13 cellular contexts compared by ENCODE assay signal in the genomic region with DNA sequence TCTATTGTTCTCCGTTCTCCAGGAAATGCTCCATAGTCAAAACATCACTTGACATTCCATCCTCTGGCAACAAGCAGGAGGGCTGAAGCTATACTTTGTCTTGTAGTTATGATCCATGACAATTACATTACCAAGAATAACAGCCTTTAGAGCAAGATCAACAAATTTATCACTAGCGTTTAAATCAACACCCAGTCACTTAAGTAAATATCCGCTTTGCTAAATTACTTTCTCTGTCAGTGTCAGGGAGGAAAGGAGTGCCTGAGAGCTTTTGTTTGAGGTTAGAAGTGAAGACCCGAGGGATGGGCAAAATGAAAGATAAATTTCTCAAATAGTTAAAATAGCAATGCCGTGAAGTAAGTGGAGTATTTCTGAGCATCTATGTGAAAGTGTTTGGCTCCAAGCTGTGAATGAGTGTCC.
A peak's percentile ranks its signal among the peaks of the same experiment; 100 is the strongest.
DNase-seq lines count a peak whose midpoint lies in the region; ATAC-seq, FAIRE-seq and TF ChIP-seq lines count a peak whose summit lies in the region.
"Had no signal": no experiment of that assay in that cellular context is flagged by ENCODE, and none has a peak within 500 bp of the region (broad histone marks: within the 10 kb centered on the region; RNA-seq: fewer than 3 reads in every experiment).

No MANE protein-coding gene starts in this region.

- H3K4me3 ChIP-seq in HUES6 (ENCODE audit: low read depth, low read length) (no peak overlapping the region), endothelial cell of umbilical vein (replicated peaks in 1 of 3; ENCODE audit: insufficient read depth in 1 of 3, low read depth in 1 of 3, low read length in 3 of 3) (peak overlapping the region in 1 of 3 experiments; percentile 31)
- H3K4me3 ChIP-seq: coronary artery had no signal

- TF ChIP-seq CTCF in endothelial cell of umbilical vein (IDR thresholded peaks at IDR 0.05; ENCODE audit: extremely low read depth in 1 of 2, insufficient read depth in 1 of 2, low read depth in 1 of 2, low read length in 2 of 2) (no peak), progenitor cell of endocrine pancreas (IDR thresholded peaks at IDR 0.05; ENCODE audit: unreplicated experiment) (no peak)

- H3K9me3 Mint-ChIP-seq in progenitor cell of endocrine pancreas (ENCODE audit: low read depth): no peaks in the 10 kb centered on the region
- H3K9me3 Mint-ChIP-seq in activated T-helper 1 cell treated with anti-CD3 and anti-CD28 coated beads, Interleukin-12 subunit alpha, Interleukin-12 subunit beta, Interleukin-2, Interleukin-4 antibody, amounts not matched to agents 30 ng/mL and 10 ng/mL and 1 ng/mL, durations not matched to agents 14 hours and 24 hours and 36 hours: no peaks in the 10 kb centered on the region

- POLR2A ChIA-PET in endothelial cell of umbilical vein (lab: Charles Lee): no interaction called here

- no peak for ATAC-seq in GM18520 (IDR thresholded peaks at IDR 0.05; ENCODE audit: unreplicated experiment)
- ATAC-seq: stimulated activated naive CD8-positive, alpha-beta T cell treated with anti-CD3 and anti-CD28 coated beads, Interleukin-15, Interleukin-2, amounts not matched to agents 100 U/mL and 50 U/mL, for 24 hours had no signal

- DNase-seq in NCI-H69 (lab: John Stamatoyannopoulos, UW) (peak; percentile 71), endothelial cell of umbilical vein (ENCODE audit: low read depth, low spot score) (peak; percentile 93), progenitor cell of endocrine pancreas (ENCODE audit: low spot score, unreplicated experiment) (no peak)
- DNase-seq in stimulated activated naive CD4-positive, alpha-beta T cell (lab: John Stamatoyannopoulos, UW): no peak
- no peak for DNase-seq in stimulated activated CD4-positive, alpha-beta T cell treated with anti-CD3 and anti-CD28 coated beads, Interleukin-2, amount 100 ng/mL, for 24 hours
- no peak for DNase-seq in activated T-helper 1 cell treated with anti-CD3 and anti-CD28 coated beads, Interleukin-12 subunit alpha, Interleukin-12 subunit beta, Interleukin-2, Interleukin-4 antibody, amounts not matched to agents 30 ng/mL and 10 ng/mL and 1 ng/mL, durations not matched to agents 14 hours and 24 hours and 36 hours (ENCODE audit: low spot score)
- DNase-seq: head of caudate nucleus; KBM-7; stimulated activated CD4-positive, alpha-beta T cell treated with anti-CD3 and anti-CD28 coated beads, Interleukin-15, amount 100 ng/mL, for 24 hours; stimulated activated naive CD8-positive, alpha-beta T cell treated with anti-CD3 and anti-CD28 coated beads, Interleukin-15, Interleukin-2, amounts not matched to agents 100 U/mL and 50 U/mL, for 24 hours had no signal

- peak; percentile 41 for TF ChIP-seq POLR2A in endothelial cell of umbilical vein (IDR thresholded peaks at IDR 0.05; ENCODE audit: low read depth, low read length)

- H3K36me3 ChIP-seq in HUES6 (ENCODE audit: control insufficient read depth, insufficient read depth, low read length) (no peaks in the 10 kb centered on the region), endothelial cell of umbilical vein (ENCODE audit: control insufficient read depth in 2 of 2, extremely low read depth in 1 of 2, insufficient read depth in 2 of 2, low read length in 2 of 2) (no peaks in the 10 kb centered on the region)

- H3K4me2 ChIP-seq in endothelial cell of umbilical vein (ENCODE audit: insufficient read depth, low read length): peak overlapping the region; percentile 44

- H3K4me3 Mint-ChIP-seq in progenitor cell of endocrine pancreas (ENCODE audit: low read depth): no peak overlapping the region
- H3K4me3 Mint-ChIP-seq in activated T-helper 1 cell treated with anti-CD3 and anti-CD28 coated beads, Interleukin-12 subunit alpha, Interleukin-12 subunit beta, Interleukin-2, Interleukin-4 antibody, amounts not matched to agents 30 ng/mL and 10 ng/mL and 1 ng/mL, durations not matched to agents 14 hours and 24 hours and 36 hours: no peak overlapping the region

- H3K27me3 Mint-ChIP-seq in progenitor cell of endocrine pancreas: peaks cover 32% of the 10 kb centered on the region
- no peaks in the 10 kb centered on the region for H3K27me3 Mint-ChIP-seq in activated T-helper 1 cell treated with anti-CD3 and anti-CD28 coated beads, Interleukin-12 subunit alpha, Interleukin-12 subunit beta, Interleukin-2, Interleukin-4 antibody, amounts not matched to agents 30 ng/mL and 10 ng/mL and 1 ng/mL, durations not matched to agents 14 hours and 24 hours and 36 hours (ENCODE audit: insufficient read depth)

- BruUV-seq in endothelial cell of umbilical vein (replicated peaks; lab: Mats Ljungman, UMichigan): no TSS peak

- H3K27ac ChIP-seq in HUES6 (ENCODE audit: low read depth, low read length) (0 out of 2 replicates have a peak overlapping the region, but pooled peaks have one; percentile 35), endothelial cell of umbilical vein (ENCODE audit: insufficient read depth, low read depth, low read length) (peak overlapping the region; percentile 85)
- H3K27ac ChIP-seq: coronary artery had no signal

- H3K9me3 ChIP-seq in HUES6 (ENCODE audit: control insufficient read depth, insufficient read depth, low read depth, low read length) (no peaks in the 10 kb centered on the region), endothelial cell of umbilical vein (replicated peaks; ENCODE audit: control insufficient read depth, insufficient read depth, low read length) (no peaks in the 10 kb centered on the region)

- H3K9ac ChIP-seq in HUES6 (ENCODE audit: low read length) (peak overlapping the region; percentile 10), endothelial cell of umbilical vein (replicated peaks; ENCODE audit: extremely low read depth, insufficient read depth, low read length) (peak overlapping the region; percentile 58)

- H3K9me1 ChIP-seq in endothelial cell of umbilical vein (replicated peaks; ENCODE audit: control insufficient read depth, extremely low read depth, insufficient read depth, low read length): no peaks in the 10 kb centered on the region

- peak; percentile 79 for FAIRE-seq in endothelial cell of umbilical vein (lab: Jason Lieb, UNC)

- H3K4me1 Mint-ChIP-seq in progenitor cell of endocrine pancreas (ENCODE audit: low read depth): peaks cover 11% of the 10 kb centered on the region
- no peaks in the 10 kb centered on the region for H3K4me1 Mint-ChIP-seq in activated T-helper 1 cell treated with anti-CD3 and anti-CD28 coated beads, Interleukin-12 subunit alpha, Interleukin-12 subunit beta, Interleukin-2, Interleukin-4 antibody, amounts not matched to agents 30 ng/mL and 10 ng/mL and 1 ng/mL, durations not matched to agents 14 hours and 24 hours and 36 hours (ENCODE audit: low read depth)

- dilution Hi-C loops in endothelial cell of umbilical vein (cut with MboI; ENCODE audit: extremely low pct_ligation_motif_present, low sequenced_read_pairs): no loop called here

- H3K4me1 ChIP-seq in HUES6 (ENCODE audit: control insufficient read depth, insufficient read depth, low read length) (peaks cover 20% of the 10 kb centered on the region), endothelial cell of umbilical vein (ENCODE audit: control insufficient read depth, extremely low read depth, insufficient read depth, low read length) (peaks cover 30% of the 10 kb centered on the region)

- H2AFZ ChIP-seq in endothelial cell of umbilical vein (ENCODE audit: low read depth, low read length): peak overlapping the region; percentile 28

- CTCF ChIA-PET in endothelial cell of umbilical vein (lab: Charles Lee): interaction anchor here (1.2 to 1.4 kb wide), 4 partner anchors 23 to 139 kb away, joined by 3 to 6 read pairs (median 4); no protein-coding TSS in a partner anchor

- H3K79me2 ChIP-seq in endothelial cell of umbilical vein (ENCODE audit: control insufficient read depth, insufficient read depth, low read length): no peaks in the 10 kb centered on the region

- H3K27ac Mint-ChIP-seq in progenitor cell of endocrine pancreas: peak overlapping the region; percentile 11
- H3K27ac Mint-ChIP-seq in activated T-helper 1 cell treated with anti-CD3 and anti-CD28 coated beads, Interleukin-12 subunit alpha, Interleukin-12 subunit beta, Interleukin-2, Interleukin-4 antibody, amounts not matched to agents 30 ng/mL and 10 ng/mL and 1 ng/mL, durations not matched to agents 14 hours and 24 hours and 36 hours: no peak overlapping the region

- no peaks in the 10 kb centered on the region for H3K27me3 ChIP-seq in HUES6 (ENCODE audit: control insufficient read depth, insufficient read depth, low read length)
- H3K27me3 ChIP-seq in endothelial cell of umbilical vein (ENCODE audit: control insufficient read depth in 2 of 2, insufficient read depth in 2 of 2, low read length in 2 of 2): no peaks in the 10 kb centered on the region

- no peaks in the 10 kb centered on the region for H4K20me1 ChIP-seq in endothelial cell of umbilical vein (replicated peaks; ENCODE audit: control insufficient read depth, extremely low read depth, insufficient read depth, low read length)

- H3K36me3 Mint-ChIP-seq in progenitor cell of endocrine pancreas (ENCODE audit: insufficient read depth): no peaks in the 10 kb centered on the region
- H3K36me3 Mint-ChIP-seq in activated T-helper 1 cell treated with anti-CD3 and anti-CD28 coated beads, Interleukin-12 subunit alpha, Interleukin-12 subunit beta, Interleukin-2, Interleukin-4 antibody, amounts not matched to agents 30 ng/mL and 10 ng/mL and 1 ng/mL, durations not matched to agents 14 hours and 24 hours and 36 hours (ENCODE audit: low read depth): no peaks in the 10 kb centered on the region

- intact Hi-C loops in endothelial cell of umbilical vein (cut with micrococcal nuclease): loop anchor here (1.0 kb wide), 3 partner anchors 56 to 78 kb away; no protein-coding TSS in a partner anchor
- intact Hi-C loops in activated T-helper 1 cell treated with anti-CD3 and anti-CD28 coated beads, Interleukin-12 subunit alpha, Interleukin-12 subunit beta, Interleukin-2, Interleukin-4 antibody, amounts not matched to agents 30 ng/mL and 10 ng/mL and 1 ng/mL, durations not matched to agents 14 hours and 24 hours and 36 hours (cut with micrococcal nuclease): no loop called here

TF ChIP-seq in endothelial cell of umbilical vein, 7 proteins besides CTCF, POLR2A, EP300 and RAD21:
- TF ChIP-seq FOS (IDR thresholded peaks at IDR 0.05; ENCODE audit: borderline replicate concordance, insufficient read depth, low read length) (peak; percentile 48), GATA2 (IDR thresholded peaks at IDR 0.05; ENCODE audit: insufficient read depth, insufficient read length, low read depth, low read length) (peak; percentile 79), POLR2AphosphoS5 (IDR thresholded peaks at IDR 0.05; ENCODE audit: insufficient read depth, low read depth, low read length) (peak; percentile 82), JUN (IDR thresholded peaks at IDR 0.05; ENCODE audit: borderline replicate concordance, insufficient read depth, insufficient read length, low read depth) (peak; percentile 25), MYC (IDR thresholded peaks at IDR 0.05; ENCODE audit: low read depth, low read length) (no peak)

Comparison
In these comparisons a context has a peak if more than half of its experiments do, and no peak if none do; other contexts are left out.
1. DNase-seq: peak in NCI-H69 (single experiment) and endothelial cell of umbilical vein (single experiment); none in progenitor cell of endocrine pancreas (single experiment), stimulated activated naive CD4-positive, alpha-beta T cell (0 of 6), stimulated activated CD4-positive, alpha-beta T cell treated with anti-CD3 and anti-CD28 coated beads, Interleukin-2, amount 100 ng/mL, for 24 hours (0 of 2) and activated T-helper 1 cell treated with anti-CD3 and anti-CD28 coated beads, Interleukin-12 subunit alpha, Interleukin-12 subunit beta, Interleukin-2, Interleukin-4 antibody, amounts not matched to agents 30 ng/mL and 10 ng/mL and 1 ng/mL, durations not matched to agents 14 hours and 24 hours and 36 hours (single experiment).